ENCODE assay signal across 11 cellular contexts in the genomic region with DNA sequence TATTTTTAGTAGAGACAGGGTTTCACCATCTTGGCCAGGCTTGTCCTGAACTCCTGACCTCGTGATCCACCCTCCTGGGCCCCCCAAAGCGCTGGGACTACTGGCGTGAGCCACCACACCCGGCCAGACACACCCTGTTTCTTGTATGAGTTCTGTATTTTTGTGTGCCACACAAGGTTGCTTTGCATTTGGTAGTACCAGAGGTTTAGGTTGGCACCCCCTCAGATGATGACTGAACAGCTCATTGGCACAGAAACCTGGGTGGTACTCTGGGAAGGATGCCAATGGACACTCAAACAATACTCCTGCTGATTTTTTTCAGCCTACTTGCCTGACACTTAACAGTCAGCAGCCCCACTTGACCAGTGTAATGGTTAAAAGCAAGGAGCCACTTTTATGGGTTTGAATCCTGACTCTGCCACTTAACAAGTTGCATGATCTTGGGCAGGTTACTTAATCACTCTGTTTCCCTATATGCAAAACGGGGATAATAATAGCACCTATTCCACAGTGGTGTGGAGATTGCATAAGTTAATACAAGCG. TPM values are rescaled to one million over a fixed set of nuclear protein-coding genes. Genes with fewer than 3 reads are reported as not detected.
DNase-seq lines count a peak whose midpoint lies in the region; ATAC-seq and TF ChIP-seq lines count a peak whose summit lies in the region.
"Had no signal": no experiment of that assay in that cellular context is flagged by ENCODE, and none has a peak within 500 bp of the region (broad histone marks: within the 10 kb centered on the region; RNA-seq: fewer than 3 reads in every experiment).

No MANE protein-coding gene starts in this region.

- no peaks in the 10 kb centered on the region for H3K27me3 ChIP-seq in MG63
- no peaks in the 10 kb centered on the region for H3K27me3 ChIP-seq in dorsolateral prefrontal cortex
- H3K27me3 ChIP-seq in gastroesophageal sphincter, result no peaks in the 10 kb centered on the region
- no peaks in the 10 kb centered on the region for H3K27me3 ChIP-seq in SJCRH30

- H3K4me3 ChIP-seq in MG63 (no peak overlapping the region), dorsolateral prefrontal cortex (no peak overlapping the region), gastroesophageal sphincter (no peak overlapping the region), SJCRH30 (no peak overlapping the region)

- no peaks in the 10 kb centered on the region for H3K36me3 ChIP-seq in MG63
- H3K36me3 ChIP-seq in gastroesophageal sphincter, result no peaks in the 10 kb centered on the region
- no peaks in the 10 kb centered on the region for H3K36me3 ChIP-seq in SJCRH30

- H3K27ac ChIP-seq in dorsolateral prefrontal cortex, result no peak overlapping the region
- H3K27ac ChIP-seq in gastroesophageal sphincter, result no peak overlapping the region
- H3K27ac ChIP-seq in SJCRH30, result no peak overlapping the region

- peaks cover 12% of the 10 kb centered on the region for H3K4me1 Mint-ChIP-seq in activated T-helper 17 cell treated with anti-CD3 and anti-CD28 coated beads, Interleukin-2, amount 50 U/mL, for 72 hours
- peaks cover 19% of the 10 kb centered on the region for H3K4me1 Mint-ChIP-seq in stimulated activated effector memory CD8-positive, alpha-beta T cell treated with anti-CD3 and anti-CD28 coated beads, Interleukin-12 subunit alpha, Interleukin-12 subunit beta, amount 100 ng/mL, for 72 hours

- intact Hi-C loops in dorsolateral prefrontal cortex (cut with DNase I), result no loop called here

- H3K27me3 Mint-ChIP-seq in activated T-helper 17 cell treated with anti-CD3 and anti-CD28 coated beads, Interleukin-2, amount 50 U/mL, for 72 hours, result no peaks in the 10 kb centered on the region

- peak; percentile 65 for DNase-seq in SKM-1 treated with dmso at 0.1 percent for 144 hours (lab: John Stamatoyannopoulos, UW; ENCODE audit: unreplicated experiment)
- DNase-seq in SKM-1 (lab: John Stamatoyannopoulos, UW; ENCODE audit: unreplicated experiment), result no peak
- peak; percentile 87 for DNase-seq in MG63
- no peak for DNase-seq in stimulated activated effector memory CD8-positive, alpha-beta T cell treated with anti-CD3 and anti-CD28 coated beads, Interleukin-12 subunit alpha, Interleukin-12 subunit beta, amount 100 ng/mL, for 72 hours (ENCODE audit: low spot score in 2 of 2)
- DNase-seq in dorsolateral prefrontal cortex, result no peak
- DNase-seq in SJCRH30, result no peak
- DNase-seq: activated CD8-positive, alpha-beta memory T cell treated with anti-CD3 and anti-CD28 coated beads, Interleukin-2, amount 50 U/mL, for 4 hours; AML-193 had no signal

- no peaks in the 10 kb centered on the region for H3K4me1 ChIP-seq in gastroesophageal sphincter
- no peaks in the 10 kb centered on the region for H3K4me1 ChIP-seq in SJCRH30

- peak; percentile 6 for ATAC-seq in activated T-helper 17 cell treated with anti-CD3 and anti-CD28 coated beads, Interleukin-2, amount 50 U/mL, for 72 hours (replicated peaks)
- ATAC-seq in stimulated activated effector memory CD8-positive, alpha-beta T cell treated with anti-CD3 and anti-CD28 coated beads, Interleukin-12 subunit alpha, Interleukin-12 subunit beta, amount 100 ng/mL, for 72 hours, result no peak
- no peak for ATAC-seq in gastroesophageal sphincter

- TF ChIP-seq CTCF in dorsolateral prefrontal cortex (IDR thresholded peaks at IDR 0.05 in 54 of 56, conservative IDR thresholded peaks at IDR 0.05 in 2 of 56; ENCODE audit: low read depth in 1 of 56, partially characterized antibody in 56 of 56), result no peak
- TF ChIP-seq CTCF in gastroesophageal sphincter (IDR thresholded peaks at IDR 0.05), result no peak

- no peaks in the 10 kb centered on the region for H3K9me3 ChIP-seq in MG63
- H3K9me3 ChIP-seq in gastroesophageal sphincter, result no peaks in the 10 kb centered on the region
- H3K9me3 ChIP-seq in SJCRH30 (replicated peaks), result no peaks in the 10 kb centered on the region

- no peaks in the 10 kb centered on the region for H3K36me3 Mint-ChIP-seq in activated T-helper 17 cell treated with anti-CD3 and anti-CD28 coated beads, Interleukin-2, amount 50 U/mL, for 72 hours (ENCODE audit: low read depth)
- H3K36me3 Mint-ChIP-seq in stimulated activated effector memory CD8-positive, alpha-beta T cell treated with anti-CD3 and anti-CD28 coated beads, Interleukin-12 subunit alpha, Interleukin-12 subunit beta, amount 100 ng/mL, for 72 hours, result peaks cover 6% of the 10 kb centered on the region

- peak overlapping the region; percentile 71 for H3K27ac Mint-ChIP-seq in activated T-helper 17 cell treated with anti-CD3 and anti-CD28 coated beads, Interleukin-2, amount 50 U/mL, for 72 hours
- peak overlapping the region; percentile 37 for H3K27ac Mint-ChIP-seq in stimulated activated effector memory CD8-positive, alpha-beta T cell treated with anti-CD3 and anti-CD28 coated beads, Interleukin-12 subunit alpha, Interleukin-12 subunit beta, amount 100 ng/mL, for 72 hours

- TF ChIP-seq EP300 in gastroesophageal sphincter (IDR thresholded peaks at IDR 0.05), result no peak

- WGBS in gastroesophageal sphincter (ENCODE audit: low coverage in 1 of 2), 2 donors, result 64% methylated on average over 6 of the region's 6 CpGs; no CpG with 5 or more reads in 1 of the 2 donors

- no peaks in the 10 kb centered on the region for H3K9me3 Mint-ChIP-seq in activated T-helper 17 cell treated with anti-CD3 and anti-CD28 coated beads, Interleukin-2, amount 50 U/mL, for 72 hours
- no peaks in the 10 kb centered on the region for H3K9me3 Mint-ChIP-seq in stimulated activated effector memory CD8-positive, alpha-beta T cell treated with anti-CD3 and anti-CD28 coated beads, Interleukin-12 subunit alpha, Interleukin-12 subunit beta, amount 100 ng/mL, for 72 hours

- peak overlapping the region; percentile 36 for H3K4me3 Mint-ChIP-seq in activated T-helper 17 cell treated with anti-CD3 and anti-CD28 coated beads, Interleukin-2, amount 50 U/mL, for 72 hours
- H3K4me3 Mint-ChIP-seq in stimulated activated effector memory CD8-positive, alpha-beta T cell treated with anti-CD3 and anti-CD28 coated beads, Interleukin-12 subunit alpha, Interleukin-12 subunit beta, amount 100 ng/mL, for 72 hours, result peak overlapping the region; percentile 19

- no peak for TF ChIP-seq POLR2A in gastroesophageal sphincter (IDR thresholded peaks at IDR 0.05)

RNA-seq across cellular contexts. Expression of gene BCL2A1, which starts 39.2 kb away (rescaled TPM):
- total RNA-seq in MG63 (2014; rRNA removed; shearing (Covaris generic); ENCODE audit: low replicate concordance), result 6.0 TPM in 1 of 2 replicates, not detected in the other
- total RNA-seq in activated T-helper 17 cell treated with anti-CD3 and anti-CD28 coated beads, Interleukin-2, amount 50 U/mL, for 72 hours, result 10 to 100 TPM; 32.7 to 77.0 TPM
- total RNA-seq in dorsolateral prefrontal cortex, result 10 to 100 TPM in 4 of 120 experiments, 1 to 10 TPM in 69, under 1 TPM in 19, not detected in 28; 0.43 to 18.3 (median 1.9) TPM
- total RNA-seq in gastroesophageal sphincter, result 10 to 100 TPM in 1 of 4 donors, under 1 TPM in 1, not detected in 2; 0.62 to 13.3 TPM
- not detected in 2 replicates for total RNA-seq in SJCRH30 (2014; rRNA removed; shearing (Covaris generic))
- total RNA-seq: osteocyte had no signal

RNA-seq across cellular contexts. Expression of gene ZFAND6, which starts 49.3 kb away (rescaled TPM):
- 174 and 254 TPM in 2 replicates for total RNA-seq in MG63 (2014; rRNA removed; shearing (Covaris generic); ENCODE audit: low replicate concordance)
- total RNA-seq in activated T-helper 17 cell treated with anti-CD3 and anti-CD28 coated beads, Interleukin-2, amount 50 U/mL, for 72 hours, result 10 to 100 TPM; 26.2 to 35.2 TPM
- total RNA-seq in dorsolateral prefrontal cortex, result 10 to 100 TPM; 31.3 to 64.3 (median 45.0) TPM
- 100 to 1,000 TPM in 3 of 4 donors, 10 to 100 TPM in 1; 95.6 to 137 (median 131) TPM for total RNA-seq in gastroesophageal sphincter
- 118 and 123 TPM in 2 replicates for total RNA-seq in SJCRH30 (2014; rRNA removed; shearing (Covaris generic))

Comparison
In these comparisons a context has a peak if more than half of its experiments do, and no peak if none do; other contexts are left out.
1. DNase-seq: peak in SKM-1 treated with dmso at 0.1 percent for 144 hours (single experiment) and MG63 (single experiment); none in SKM-1 (single experiment), stimulated activated effector memory CD8-positive, alpha-beta T cell treated with anti-CD3 and anti-CD28 coated beads, Interleukin-12 subunit alpha, Interleukin-12 subunit beta, amount 100 ng/mL, for 72 hours (0 of 2), dorsolateral prefrontal cortex (0 of 10) and SJCRH30 (0 of 2).